In genomic region chr6:95548188-95548837, GRCh38 we compare ENCODE assay signal across 1 cellular context.
TF ChIP-seq lines count a peak whose summit lies in the region.

No MANE protein-coding gene starts in this region.

TF ChIP-seq in HepG2, 621 proteins besides CTCF, POLR2A, EP300 and RAD21 (continued from another document):
- TF ChIP-seq ZNF276 (CRISPR knock-in tag; IDR thresholded peaks at IDR 0.05; ENCODE audit: low read depth) (no peak), ZFYVE20 (CRISPR knock-in tag; IDR thresholded peaks at IDR 0.05; ENCODE audit: borderline replicate concordance, low read depth) (no peak), ZNF589 (CRISPR knock-in tag; conservative IDR thresholded peaks at IDR 0.05) (no peak), NFE2L1 (CRISPR knock-in tag; IDR thresholded peaks at IDR 0.05; ENCODE audit: borderline replicate concordance) (no peak), HBP1 (CRISPR knock-in tag; IDR thresholded peaks at IDR 0.05; ENCODE audit: low read depth) (no peak), KLF9 (CRISPR knock-in tag; IDR thresholded peaks at IDR 0.05; ENCODE audit: low read depth) (no peak), PAF1 (CRISPR knock-in tag; IDR thresholded peaks at IDR 0.05) (no peak)
